27 cellular contexts compared by ENCODE assay signal in the genomic region with DNA sequence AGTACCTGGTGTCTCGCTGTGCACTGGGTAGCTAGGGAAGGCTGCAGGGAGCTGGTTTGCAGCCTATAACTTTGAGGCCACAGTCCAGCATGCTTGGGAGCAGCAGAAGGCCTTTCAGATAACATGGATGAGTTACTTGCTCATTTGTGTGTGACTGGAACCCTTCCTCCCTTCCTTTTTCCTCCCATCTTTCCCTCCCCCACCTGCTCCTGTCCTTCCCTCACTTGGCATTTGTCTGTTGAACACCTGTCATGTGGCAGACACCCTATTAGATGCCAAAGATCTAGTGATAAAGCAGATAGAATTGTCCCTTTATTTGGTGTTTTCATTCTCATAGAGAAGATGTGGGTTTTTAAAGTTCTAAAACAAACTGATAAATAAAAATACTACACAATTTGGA.
"Had no signal": no experiment of that assay in that cellular context is flagged by ENCODE, and none has a peak within 500 bp of the region (broad histone marks: within the 10 kb centered on the region; RNA-seq: fewer than 3 reads in every experiment).

No MANE protein-coding gene starts in this region.

- H3K36me3 Mint-ChIP-seq: activated naive CD4-positive, alpha-beta T cell treated with anti-CD3 and anti-CD28 coated beads, Interleukin-2, amount 10 ng/mL, durations not matched to agents 7 days and 5 days; activated naive CD8-positive, alpha-beta T cell treated with anti-CD3 and anti-CD28 coated beads, Interleukin-2, amount 10 ng/mL, durations not matched to agents 7 days and 5 days; naive B cell; stimulated activated effector memory CD8-positive, alpha-beta T cell treated with anti-CD3 and anti-CD28 coated beads, Interleukin-12 subunit alpha, Interleukin-12 subunit beta, amount 100 ng/mL, for 72 hours had no signal

- H3K27ac ChIP-seq: brain microvascular endothelial cell, gastroesophageal sphincter, hepatocyte, neutrophil, ovary, prostate gland, uterus had no signal

- H3K27me3 Mint-ChIP-seq: activated CD4-positive, alpha-beta memory T cell treated with anti-CD3 and anti-CD28 coated beads, Interleukin-2, amount 10 ng/mL, durations not matched to agents 7 days and 5 days; activated CD4-positive, alpha-beta T cell treated with anti-CD3 and anti-CD28 coated beads, Interleukin-2, amount 10 ng/mL, durations not matched to agents 7 days and 5 days; activated naive CD4-positive, alpha-beta T cell treated with anti-CD3 and anti-CD28 coated beads, Interleukin-2, amount 10 ng/mL, durations not matched to agents 7 days and 5 days; activated naive CD8-positive, alpha-beta T cell treated with anti-CD3 and anti-CD28 coated beads, Interleukin-2, amount 10 ng/mL, durations not matched to agents 7 days and 5 days had no signal

- H3K4me3 ChIP-seq: gastroesophageal sphincter, hepatocyte, ovary, prostate gland, uterus had no signal

- H3K79me2 ChIP-seq: hepatocyte had no signal

- H3K4me1 ChIP-seq: prostate gland, uterus had no signal

- H3K4me1 Mint-ChIP-seq: activated CD4-positive, alpha-beta memory T cell treated with anti-CD3 and anti-CD28 coated beads, Interleukin-2, amount 10 ng/mL, durations not matched to agents 7 days and 5 days; activated CD4-positive, alpha-beta T cell treated with anti-CD3 and anti-CD28 coated beads, Interleukin-2, amount 10 ng/mL, durations not matched to agents 7 days and 5 days; activated naive CD4-positive, alpha-beta T cell treated with anti-CD3 and anti-CD28 coated beads, Interleukin-2, amount 10 ng/mL, durations not matched to agents 7 days and 5 days; activated naive CD8-positive, alpha-beta T cell treated with anti-CD3 and anti-CD28 coated beads, Interleukin-2, amount 10 ng/mL, durations not matched to agents 7 days and 5 days; naive B cell; stimulated activated effector memory CD8-positive, alpha-beta T cell treated with anti-CD3 and anti-CD28 coated beads, Interleukin-12 subunit alpha, Interleukin-12 subunit beta, amount 100 ng/mL, for 72 hours had no signal

- ATAC-seq: gastroesophageal sphincter; left colon; sciatic nerve; stimulated activated effector memory CD8-positive, alpha-beta T cell treated with anti-CD3 and anti-CD28 coated beads, Interleukin-12 subunit alpha, Interleukin-12 subunit beta, amount 100 ng/mL, for 72 hours had no signal

- H3K36me3 ChIP-seq: brain microvascular endothelial cell, gastroesophageal sphincter, neutrophil, ovary, prostate gland, uterus had no signal

- DNase-seq: activated CD4-positive, alpha-beta memory T cell treated with anti-CD3 and anti-CD28 coated beads, Interleukin-2, amount 10 ng/mL, durations not matched to agents 7 days and 5 days; activated CD4-positive, alpha-beta T cell treated with anti-CD3 and anti-CD28 coated beads for 1 hour; activated CD4-positive, alpha-beta T cell treated with anti-CD3 and anti-CD28 coated beads, Interleukin-2, amount 10 ng/mL, durations not matched to agents 7 days and 5 days; activated CD8-positive, alpha-beta memory T cell treated with anti-CD3 and anti-CD28 coated beads, Interleukin-2, amount 50 U/mL, for 48 hours; activated gamma-delta T cell; activated naive CD4-positive, alpha-beta T cell treated with anti-CD3 and anti-CD28 coated beads, Interleukin-2, amount 10 ng/mL, durations not matched to agents 7 days and 5 days; activated naive CD8-positive, alpha-beta T cell treated with anti-CD3 and anti-CD28 coated beads, Interleukin-2, amount 10 ng/mL, durations not matched to agents 7 days and 5 days; activated T-cell treated with anti-CD3 and anti-CD28 coated beads, Interleukin-2, amount 50 U/mL, for 24 hours; brain microvascular endothelial cell; left colon; mammary epithelial cell; naive B cell; nephron progenitor cell; ovary; retina; small intestine; stimulated activated CD4-positive, alpha-beta T cell treated with anti-CD3 and anti-CD28 coated beads, Interleukin-4, amount 100 ng/mL, for 24 hours; T-helper 9 cell; uterus had no signal

- H3K4me3 Mint-ChIP-seq: activated CD4-positive, alpha-beta memory T cell treated with anti-CD3 and anti-CD28 coated beads, Interleukin-2, amount 10 ng/mL, durations not matched to agents 7 days and 5 days; activated CD4-positive, alpha-beta T cell treated with anti-CD3 and anti-CD28 coated beads, Interleukin-2, amount 10 ng/mL, durations not matched to agents 7 days and 5 days; activated naive CD4-positive, alpha-beta T cell treated with anti-CD3 and anti-CD28 coated beads, Interleukin-2, amount 10 ng/mL, durations not matched to agents 7 days and 5 days; activated naive CD8-positive, alpha-beta T cell treated with anti-CD3 and anti-CD28 coated beads, Interleukin-2, amount 10 ng/mL, durations not matched to agents 7 days and 5 days; activated T-cell treated with anti-CD3 and anti-CD28 coated beads, Interleukin-2, amount 50 U/mL, for 24 hours; nephron progenitor cell; stimulated activated effector memory CD8-positive, alpha-beta T cell treated with anti-CD3 and anti-CD28 coated beads, Interleukin-12 subunit alpha, Interleukin-12 subunit beta, amount 100 ng/mL, for 72 hours; stimulated activated naive CD8-positive, alpha-beta T cell treated with anti-CD3 and anti-CD28 coated beads, Interleukin-15, Interleukin-2, amounts not matched to agents 100 ng/mL and 50 ng/mL, for 24 hours; type B pancreatic cell had no signal

- H3K27me3 ChIP-seq: brain microvascular endothelial cell, gastroesophageal sphincter, hepatocyte, neutrophil, ovary, uterus had no signal

- H3K9me3 ChIP-seq: gastroesophageal sphincter, neutrophil, ovary, prostate gland, uterus had no signal

- H3K4me2 ChIP-seq: hepatocyte had no signal

- H3K9me3 Mint-ChIP-seq: activated CD4-positive, alpha-beta T cell treated with anti-CD3 and anti-CD28 coated beads, Interleukin-2, amount 10 ng/mL, durations not matched to agents 7 days and 5 days; activated naive CD4-positive, alpha-beta T cell treated with anti-CD3 and anti-CD28 coated beads, Interleukin-2, amount 10 ng/mL, durations not matched to agents 7 days and 5 days; activated naive CD8-positive, alpha-beta T cell treated with anti-CD3 and anti-CD28 coated beads, Interleukin-2, amount 10 ng/mL, durations not matched to agents 7 days and 5 days; activated T-cell treated with anti-CD3 and anti-CD28 coated beads, Interleukin-2, amount 50 U/mL, for 24 hours; nephron progenitor cell; stimulated activated effector memory CD8-positive, alpha-beta T cell treated with anti-CD3 and anti-CD28 coated beads, Interleukin-12 subunit alpha, Interleukin-12 subunit beta, amount 100 ng/mL, for 72 hours; stimulated activated naive CD8-positive, alpha-beta T cell treated with anti-CD3 and anti-CD28 coated beads, Interleukin-15, Interleukin-2, amounts not matched to agents 100 ng/mL and 50 ng/mL, for 24 hours had no signal

- H2AFZ ChIP-seq: hepatocyte had no signal

- H3K27ac Mint-ChIP-seq: activated CD4-positive, alpha-beta memory T cell treated with anti-CD3 and anti-CD28 coated beads, Interleukin-2, amount 10 ng/mL, durations not matched to agents 7 days and 5 days; activated CD4-positive, alpha-beta T cell treated with anti-CD3 and anti-CD28 coated beads, Interleukin-2, amount 10 ng/mL, durations not matched to agents 7 days and 5 days; activated naive CD4-positive, alpha-beta T cell treated with anti-CD3 and anti-CD28 coated beads, Interleukin-2, amount 10 ng/mL, durations not matched to agents 7 days and 5 days; activated naive CD8-positive, alpha-beta T cell treated with anti-CD3 and anti-CD28 coated beads, Interleukin-2, amount 10 ng/mL, durations not matched to agents 7 days and 5 days; activated T-cell treated with anti-CD3 and anti-CD28 coated beads, Interleukin-2, amount 50 U/mL, for 24 hours; nephron progenitor cell; stimulated activated effector memory CD8-positive, alpha-beta T cell treated with anti-CD3 and anti-CD28 coated beads, Interleukin-12 subunit alpha, Interleukin-12 subunit beta, amount 100 ng/mL, for 72 hours; stimulated activated naive CD8-positive, alpha-beta T cell treated with anti-CD3 and anti-CD28 coated beads, Interleukin-15, Interleukin-2, amounts not matched to agents 100 ng/mL and 50 ng/mL, for 24 hours; type B pancreatic cell had no signal
